In genomic region chr6:117266267-117266797, GRCh38 we compare ENCODE assay signal across 19 cellular contexts. TPM values are rescaled to one million over a fixed set of nuclear protein-coding genes. Genes with fewer than 3 reads are reported as not detected.
DNase-seq lines count a peak whose midpoint lies in the region; ATAC-seq and TF ChIP-seq lines count a peak whose summit lies in the region.
"Had no signal": no experiment of that assay in that cellular context is flagged by ENCODE, and none has a peak within 500 bp of the region (broad histone marks: within the 10 kb centered on the region; RNA-seq: fewer than 3 reads in every experiment).

No MANE protein-coding gene starts in this region.

- no peaks in the 10 kb centered on the region for H4K20me1 ChIP-seq in SK-N-SH (ENCODE audit: insufficient read depth)

- peak overlapping the region in 6 of 8 donors; percentile 4 to 51 (median 40) for H3K4me3 Mint-ChIP-seq in naive B cell
- H3K4me3 Mint-ChIP-seq in T-helper 2 cell treated with Interferon-gamma antibody and Interleukin-4, amounts not matched to agents 5 μg/mL and 100 μg/mL, for 36 hours = no peak overlapping the region
- H3K4me3 Mint-ChIP-seq: activated CD4-positive, alpha-beta memory T cell treated with anti-CD3 and anti-CD28 coated beads, Interleukin-2, amount 10 ng/mL, durations not matched to agents 7 days and 5 days had no signal

- no peaks in the 10 kb centered on the region for H3F3A ChIP-seq in SK-N-SH (replicated peaks; ENCODE audit: insufficient read depth)

- 9% methylated on average over 12 of the region's 12 CpGs for WGBS in SK-N-SH (ENCODE audit: low lambda C conversion rate)
- WGBS in upper lobe of left lung, 2 donors = 10 to 16% methylated on average over 12 of the region's 12 CpGs

- H3K9ac ChIP-seq in SK-N-SH (no peak overlapping the region), subcutaneous abdominal adipose tissue (ENCODE audit: low read length in 5 of 5) (no peak overlapping the region)

- H3K9me2 ChIP-seq in SK-N-SH = no peaks in the 10 kb centered on the region

- ATAC-seq in SK-N-SH treated with all-trans-retinoic acid at 6 μM for 48 hours (no peak), naive B cell (ENCODE audit: low read depth in 2 of 2) (no peak), upper lobe of left lung (ENCODE audit: low FRiP score in 2 of 2) (no peak)

- H3K4me2 ChIP-seq in SK-N-SH = peak overlapping the region; percentile 83

- H3K36me3 ChIP-seq in SK-N-SH (replicated peaks in 1 of 2; ENCODE audit: control insufficient read depth in 1 of 2, insufficient read depth in 2 of 2, low read length in 1 of 2) (no peaks in the 10 kb centered on the region), subcutaneous abdominal adipose tissue (ENCODE audit: control insufficient read depth in 5 of 5, insufficient read depth in 5 of 5, low read length in 5 of 5) (no peaks in the 10 kb centered on the region), upper lobe of left lung (no peaks in the 10 kb centered on the region)
- H3K36me3 ChIP-seq: Peyer's patch had no signal

- H3K79me2 ChIP-seq in SK-N-SH (ENCODE audit: insufficient read depth) = no peaks in the 10 kb centered on the region

- peaks cover 13 to 35% (median 15%) of the 10 kb centered on the region in 3 donors for H3K4me1 Mint-ChIP-seq in naive B cell
- peaks cover 10% of the 10 kb centered on the region for H3K4me1 Mint-ChIP-seq in T-helper 2 cell treated with Interferon-gamma antibody and Interleukin-4, amounts not matched to agents 5 μg/mL and 100 μg/mL, for 36 hours (ENCODE audit: low read depth)

- H3K27me3 ChIP-seq in SK-N-SH (ENCODE audit: insufficient read depth) (peaks cover 88% of the 10 kb centered on the region), subcutaneous abdominal adipose tissue (ENCODE audit: control insufficient read depth in 5 of 5, insufficient read depth in 4 of 5, low read length in 5 of 5) (peaks cover 64 to 92% (median 81%) of the 10 kb centered on the region in 5 donors), upper lobe of left lung (peaks cover 0 to 79% (median 30%) of the 10 kb centered on the region in 4 donors)

- H3K27me3 Mint-ChIP-seq in naive B cell = peaks cover 52 to 79% (median 78%) of the 10 kb centered on the region in 3 donors
- peaks cover 85% of the 10 kb centered on the region for H3K27me3 Mint-ChIP-seq in T-helper 2 cell treated with Interferon-gamma antibody and Interleukin-4, amounts not matched to agents 5 μg/mL and 100 μg/mL, for 36 hours (ENCODE audit: low read depth)

- no peak for DNase-seq in SK-N-SH
- DNase-seq in coronary artery (ENCODE audit: low spot score) = no peak
- no peak for DNase-seq in naive B cell
- no peak for DNase-seq in T-helper 2 cell treated with Interferon-gamma antibody and Interleukin-4, amounts not matched to agents 5 μg/mL and 100 μg/mL, for 36 hours (ENCODE audit: low spot score)
- DNase-seq in dedifferentiated amniotic fluid mesenchymal stem cell (ENCODE audit: extremely low spot score) = no peak
- DNase-seq in upper lobe of left lung = no peak
- DNase-seq: activated CD4-positive, alpha-beta memory T cell treated with anti-CD3 and anti-CD28 coated beads, Interleukin-2, amount 10 ng/mL, durations not matched to agents 7 days and 5 days; activated naive CD4-positive, alpha-beta T cell treated with Interleukin-2 at 50 U/mL for 16 hours; Calu3; NCI-H446; occipital lobe; Peyer's patch; stimulated activated CD4-positive, alpha-beta T cell treated with anti-CD3 and anti-CD28 coated beads, Interleukin-4, amount 100 ng/mL, for 4 hours; T-helper 9 cell had no signal

- TF ChIP-seq POLR2A in upper lobe of left lung (IDR thresholded peaks at IDR 0.05) = no peak

- POLR2A ChIA-PET in SK-N-SH (lab: Yijun Ruan, JAX) = no interaction called here

- TF ChIP-seq RAD21 in SK-N-SH (IDR thresholded peaks at IDR 0.05; ENCODE audit: low read length) = no peak

- peaks cover 0 to 7% of the 10 kb centered on the region in 2 donors for H3K36me3 Mint-ChIP-seq in naive B cell
- peaks cover 2% of the 10 kb centered on the region for H3K36me3 Mint-ChIP-seq in T-helper 2 cell treated with Interferon-gamma antibody and Interleukin-4, amounts not matched to agents 5 μg/mL and 100 μg/mL, for 36 hours (ENCODE audit: low read depth)

- TF ChIP-seq CTCF in SK-N-SH (IDR thresholded peaks at IDR 0.05) (no peak), coronary artery (IDR thresholded peaks at IDR 0.05) (no peak), upper lobe of left lung (IDR thresholded peaks at IDR 0.05) (no peak)

- no peak overlapping the region for H2AFZ ChIP-seq in SK-N-SH (ENCODE audit: low read depth)

- H3K27ac Mint-ChIP-seq in naive B cell = no peak overlapping the region
- no peak overlapping the region for H3K27ac Mint-ChIP-seq in T-helper 2 cell treated with Interferon-gamma antibody and Interleukin-4, amounts not matched to agents 5 μg/mL and 100 μg/mL, for 36 hours
- H3K27ac Mint-ChIP-seq: activated CD4-positive, alpha-beta memory T cell treated with anti-CD3 and anti-CD28 coated beads, Interleukin-2, amount 10 ng/mL, durations not matched to agents 7 days and 5 days had no signal

- peaks cover 3 to 8% of the 10 kb centered on the region in 2 experiments; a peak in 1 of 4 replicates for H3K4me1 ChIP-seq in SK-N-SH (ENCODE audit: control insufficient read depth in 1 of 2, insufficient read depth in 2 of 2, low read depth in 1 of 2, low read length in 1 of 2)
- H3K4me1 ChIP-seq in subcutaneous abdominal adipose tissue (ENCODE audit: control insufficient read depth in 5 of 5, insufficient read depth in 5 of 5, low read length in 5 of 5) = peaks cover 0 to 31% (median 26%) of the 10 kb centered on the region in 5 donors
- peaks cover 23 to 37% (median 30%) of the 10 kb centered on the region in 4 donors for H3K4me1 ChIP-seq in upper lobe of left lung

- peaks cover 0 to 6% (median 0%) of the 10 kb centered on the region in 7 donors for H3K9me3 Mint-ChIP-seq in naive B cell
- H3K9me3 Mint-ChIP-seq in T-helper 2 cell treated with Interferon-gamma antibody and Interleukin-4, amounts not matched to agents 5 μg/mL and 100 μg/mL, for 36 hours = no peaks in the 10 kb centered on the region
- H3K9me3 Mint-ChIP-seq: activated CD4-positive, alpha-beta memory T cell treated with anti-CD3 and anti-CD28 coated beads, Interleukin-2, amount 10 ng/mL, durations not matched to agents 7 days and 5 days had no signal

- CTCF ChIA-PET in SK-N-SH (lab: Yijun Ruan, JAX) = no interaction called here

- H3K4me3 ChIP-seq in SK-N-SH (ENCODE audit: low read depth in 2 of 2, low read length in 1 of 2) (no peak overlapping the region), coronary artery (peak overlapping the region; percentile 74), subcutaneous abdominal adipose tissue (ENCODE audit: low read depth in 1 of 5, low read length in 5 of 5) (peak overlapping the region; percentile 48 to 67 (median 61)), upper lobe of left lung (peak overlapping the region in 2 of 4 donors; percentile 41 to 44)

- H3K27ac ChIP-seq in SK-N-SH (ENCODE audit: low read depth in 2 of 2, low read length in 1 of 2) (no peak overlapping the region), coronary artery (no peak overlapping the region), subcutaneous abdominal adipose tissue (ENCODE audit: low read depth, low read length) (no peak overlapping the region), upper lobe of left lung (no peak overlapping the region)
- H3K27ac ChIP-seq: 22Rv1, HL-60, Peyer's patch had no signal

- H3K9me3 ChIP-seq in SK-N-SH (no peaks in the 10 kb centered on the region), subcutaneous abdominal adipose tissue (ENCODE audit: control insufficient read depth in 5 of 5, low read length in 5 of 5) (no peaks in the 10 kb centered on the region), upper lobe of left lung (no peaks in the 10 kb centered on the region)
- H3K9me3 ChIP-seq: Peyer's patch had no signal

- TF ChIP-seq EP300 in SK-N-SH (IDR thresholded peaks at IDR 0.05; ENCODE audit: borderline replicate concordance in 1 of 2, low read depth in 1 of 2, low read length in 1 of 2) = no peak
- TF ChIP-seq EP300 in upper lobe of left lung (IDR thresholded peaks at IDR 0.05) = no peak

TF ChIP-seq in SK-N-SH, 30 proteins besides CTCF, POLR2A, EP300 and RAD21 (continues in another document):
- TF ChIP-seq IRF3 (IDR thresholded peaks at IDR 0.05; ENCODE audit: low read depth, low read length) (no peak), EZH2phosphoT487 (IDR thresholded peaks at IDR 0.05; ENCODE audit: borderline replicate concordance, low read depth) (no peak), RFX5 (IDR thresholded peaks at IDR 0.05; ENCODE audit: low read length) (no peak), CHD2 (IDR thresholded peaks at IDR 0.05; ENCODE audit: low read length, partially characterized antibody) (no peak), TAF1 (IDR thresholded peaks at IDR 0.05; ENCODE audit: borderline replicate concordance, low read depth, low read length) (no peak), JUND (IDR thresholded peaks at IDR 0.05) (no peak)

TF ChIP-seq in SK-N-SH treated with all-trans-retinoic acid at 6 μM for 48 hours, 23 proteins besides CTCF, POLR2A, EP300 and RAD21 (continues in another document):
- TF ChIP-seq ZFP30 (CRISPR knock-in tag; IDR thresholded peaks at IDR 0.05) = no peak
- no peak for TF ChIP-seq TSHZ2 (CRISPR knock-in tag; IDR thresholded peaks at IDR 0.05)

RNA-seq across cellular contexts. Expression of gene VGLL2, which starts 1.0 kb away (rescaled TPM):
- polyA plus RNA-seq in SK-N-SH (2012; rRNA removed) (0.02 TPM in 1 of 2 replicates, not detected in the other), naive B cell (ENCODE audit: low read depth in 6 of 6) (not detected)
- not detected in 2 replicates for polyA plus RNA-seq in SK-N-SH (2012; cell fraction: cytosol; rRNA removed)
- polyA plus RNA-seq in SK-N-SH (2012; cell fraction: nucleus; rRNA removed) = not detected in 2 replicates
- not detected for total RNA-seq in upper lobe of left lung
- total RNA-seq: activated CD4-positive, alpha-beta memory T cell treated with anti-CD3 and anti-CD28 coated beads, Interleukin-2, amount 10 ng/mL, durations not matched to agents 7 days and 5 days; Calu3; fibroblast of lung; occipital lobe; Peyer's patch had no signal
- polyA plus RNA-seq: fibroblast of lung had no signal

Comparison
In these comparisons a context has a peak if more than half of its experiments do, and no peak if none do; other contexts are left out.
1. H3K4me3 ChIP-seq: peak in coronary artery (single experiment) and subcutaneous abdominal adipose tissue (5 of 5); none in SK-N-SH (0 of 2).